8 cellular contexts compared by ENCODE assay signal in genomic region chr9:72577212-72577753, GRCh38. TPM values are rescaled to one million over a fixed set of nuclear protein-coding genes. Genes with fewer than 3 reads are reported as not detected.
DNase-seq lines count a peak whose midpoint lies in the region; ATAC-seq, FAIRE-seq and TF ChIP-seq lines count a peak whose summit lies in the region.
"Had no signal": no experiment of that assay in that cellular context is flagged by ENCODE, and none has a peak within 500 bp of the region (broad histone marks: within the 10 kb centered on the region; RNA-seq: fewer than 3 reads in every experiment).

No MANE protein-coding gene starts in this region.

- H3K9me3 ChIP-seq in keratinocyte (ENCODE audit: control insufficient read depth, low read depth, low read length) = no peaks in the 10 kb centered on the region
- H3K9me3 ChIP-seq: neutrophil had no signal

- no peaks in the 10 kb centered on the region for H3K27me3 ChIP-seq in keratinocyte (ENCODE audit: control insufficient read depth, extremely low read depth, insufficient read depth, low read length)
- H3K27me3 ChIP-seq: neutrophil had no signal

- H3K27me3 Mint-ChIP-seq in brain (peaks cover 11% of the 10 kb centered on the region), type B pancreatic cell (no peaks in the 10 kb centered on the region)

- dilution Hi-C loops in keratinocyte (cut with MboI; ENCODE audit: extremely low pct_ligation_motif_present, low sequenced_read_pairs) = loop anchor here (25.0 kb wide), 1 partner anchor 215 kb away; the partner anchor contains the start of gene ZFAND5

- no peaks in the 10 kb centered on the region for H3K79me2 ChIP-seq in keratinocyte (ENCODE audit: control insufficient read depth, insufficient read depth, low read length)

- H4K20me1 ChIP-seq in keratinocyte (ENCODE audit: control insufficient read depth, extremely low read depth, insufficient read depth, low read length) = no peaks in the 10 kb centered on the region

- H3K4me1 ChIP-seq in keratinocyte (ENCODE audit: control insufficient read depth, extremely low read depth, insufficient read depth, low read length) = peaks cover 49% of the 10 kb centered on the region

- H3K4me1 Mint-ChIP-seq in brain (peaks cover 32% of the 10 kb centered on the region), type B pancreatic cell (ENCODE audit: unreplicated experiment) (peaks cover 22% of the 10 kb centered on the region)

- TF ChIP-seq CTCF in LNCaP clone FGC (IDR thresholded peaks at IDR 0.05; ENCODE audit: control insufficient read depth, extremely low read depth, insufficient read depth) = no peak
- no peak for TF ChIP-seq CTCF in brain (conservative IDR thresholded peaks at IDR 0.05)
- no peak for TF ChIP-seq CTCF in keratinocyte (optimal IDR thresholded peaks at IDR 0.05 in 1 of 3, IDR thresholded peaks at IDR 0.05 in 1 of 3, conservative IDR thresholded peaks at IDR 0.05 in 1 of 3; ENCODE audit: extremely low read depth in 1 of 3, insufficient read depth in 2 of 3, low read length in 3 of 3)
- TF ChIP-seq CTCF in type B pancreatic cell (conservative IDR thresholded peaks at IDR 0.05) = no peak

- H3K4me3 ChIP-seq in LNCaP clone FGC (ENCODE audit: low read depth, low read length) (peak overlapping the region; percentile 30), keratinocyte (ENCODE audit: control insufficient read depth in 2 of 3, extremely low read depth in 1 of 3, insufficient read depth in 2 of 3, low read depth in 1 of 3, low read length in 3 of 3) (peak overlapping the region in 2 of 3 experiments; percentile 6 to 32)

- peak overlapping the region; percentile 87 for H3K4me2 ChIP-seq in keratinocyte (ENCODE audit: control insufficient read depth, extremely low read depth, insufficient read depth, low read depth, low read length)

- FAIRE-seq in keratinocyte (lab: Jason Lieb, UNC) = peak; percentile 89

- H3K27ac ChIP-seq in keratinocyte (ENCODE audit: control insufficient read depth, insufficient read depth, low read length) = peak overlapping the region; percentile 88
- H3K27ac ChIP-seq: neutrophil had no signal

- no peaks in the 10 kb centered on the region for H3K9me1 ChIP-seq in keratinocyte (ENCODE audit: control insufficient read depth, extremely low read depth, insufficient read depth, low read length)

- H3K27ac Mint-ChIP-seq in brain = peak overlapping the region in 4 of 5 experiments; percentile 63 to 92 (median 80)
- peak overlapping the region; percentile 93 for H3K27ac Mint-ChIP-seq in type B pancreatic cell

- H3K9me3 Mint-ChIP-seq in brain (no peaks in the 10 kb centered on the region), type B pancreatic cell (no peaks in the 10 kb centered on the region)

- ATAC-seq in HG03196 (IDR thresholded peaks at IDR 0.05; ENCODE audit: unreplicated experiment) (no peak), GM21717 (IDR thresholded peaks at IDR 0.05; ENCODE audit: unreplicated experiment) (no peak)

- H2AFZ ChIP-seq in keratinocyte (ENCODE audit: control insufficient read depth, low read length) = peak overlapping the region; percentile 78

- H3K9ac ChIP-seq in keratinocyte (ENCODE audit: control insufficient read depth, extremely low read depth, insufficient read depth, low read length) = peak overlapping the region; percentile 64

- DNase-seq in LNCaP clone FGC (ENCODE audit: low read depth) (peak; percentile 98), keratinocyte (ENCODE audit: low read depth, low spot score) (peak; percentile 66), type B pancreatic cell (ENCODE audit: extremely low spot score, unreplicated experiment) (no peak), NCI-H2227 treated with DMSO at 0.1 percent for 48 hours (lab: John Stamatoyannopoulos, UW) (no peak)

- H3K36me3 Mint-ChIP-seq in brain (no peaks in the 10 kb centered on the region), type B pancreatic cell (no peaks in the 10 kb centered on the region)

- H3K4me3 Mint-ChIP-seq in brain (peak overlapping the region in 2 of 5 experiments; percentile 16 to 61), type B pancreatic cell (peak overlapping the region; percentile 74)

- H3K36me3 ChIP-seq in keratinocyte (ENCODE audit: control insufficient read depth in 2 of 2, extremely low read depth in 1 of 2, insufficient read depth in 2 of 2, low read length in 2 of 2) = no peaks in the 10 kb centered on the region
- H3K36me3 ChIP-seq: neutrophil had no signal

RNA-seq across cellular contexts. Expression of gene TMC1, which starts 55.9 kb away (rescaled TPM):
- polyA plus RNA-seq in brain (ENCODE audit: insufficient read depth, low read depth, low replicate concordance) = 0.29 TPM
- polyA plus RNA-seq in keratinocyte = 0.05 to 0.24 TPM (median 0.12 TPM) in 3 replicates
- not detected for polyA plus RNA-seq in keratinocyte (2011; ENCODE audit: low read depth)
- polyA plus RNA-seq in keratinocyte (2011; cell fraction: cytosol; rRNA removed) = not detected in 2 replicates
- polyA plus RNA-seq in keratinocyte (2011; cell fraction: nucleus; rRNA removed) = 0.08 and 0.32 TPM in 2 replicates
- polyA plus RNA-seq in keratinocyte (2012; ENCODE audit: low replicate concordance) = not detected in 2 replicates
- polyA minus RNA-seq in keratinocyte = 1.3 TPM in 1 of 3 replicates, not detected in the others
- polyA minus RNA-seq in keratinocyte (2011; cell fraction: cytosol; rRNA and poly(A)+ RNA removed) = not detected
- not detected in 2 replicates for polyA minus RNA-seq in keratinocyte (2011; cell fraction: nucleus; rRNA and poly(A)+ RNA removed)
- not detected in 2 replicates for total RNA-seq in type B pancreatic cell (ENCODE audit: low replicate concordance)

Comparison
In these comparisons a context has a peak if more than half of its experiments do, and no peak if none do; other contexts are left out.
1. DNase-seq: peak in LNCaP clone FGC (single experiment) and keratinocyte (single experiment); none in type B pancreatic cell (single experiment) and NCI-H2227 treated with DMSO at 0.1 percent for 48 hours (single experiment).